In genomic region chrX:101394372-101394771, GRCh38 we compare ENCODE assay signal across 2 cellular contexts.
TF ChIP-seq lines count a peak whose summit lies in the region.

No MANE protein-coding gene starts in this region.

TF ChIP-seq in A549, 52 proteins besides CTCF, POLR2A, EP300 and RAD21:
- no peak for TF ChIP-seq ESRRA (IDR thresholded peaks at IDR 0.05; ENCODE audit: borderline replicate concordance, low read length)
- 0 out of 2 replicates have a peak, but pooled peaks have one; percentile 36 for TF ChIP-seq TFCP2L1 (CRISPR knock-in tag; IDR thresholded peaks at IDR 0.05)

TF ChIP-seq in GM12878, 131 proteins besides CTCF, POLR2A, EP300 and RAD21:
- TF ChIP-seq POLR2AphosphoS5 (IDR thresholded peaks at IDR 0.05; ENCODE audit: low read length), result 0 out of 2 replicates have a peak, but pooled peaks have one; percentile 29
- no peak for TF ChIP-seq MYC (IDR thresholded peaks at IDR 0.05; ENCODE audit: insufficient read depth, insufficient read length, insufficient replicate concordance, low read length, severe bottlenecking)
